33 cellular contexts compared by ENCODE assay signal in the genomic region with DNA sequence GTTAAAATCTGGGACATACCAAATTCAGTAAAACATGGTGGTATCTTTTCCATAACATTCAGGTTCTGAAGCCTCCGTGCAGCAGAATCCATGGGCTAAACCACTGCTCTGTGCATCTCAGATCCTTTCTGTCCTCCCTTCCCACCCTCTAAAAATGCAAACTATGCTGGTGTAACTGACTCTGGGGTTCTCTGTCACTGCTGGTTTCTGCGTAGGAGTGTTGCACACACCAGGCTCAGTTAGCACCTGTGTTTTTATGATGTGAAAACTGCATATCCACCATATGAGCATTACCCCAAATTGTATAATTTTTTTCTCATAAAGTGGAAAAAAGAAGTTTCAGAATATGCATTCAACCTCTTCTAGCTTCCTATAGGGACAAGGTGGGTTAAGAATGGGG. TPM values are rescaled to one million over a fixed set of nuclear protein-coding genes. Genes with fewer than 3 reads are reported as not detected.
"Had no signal": no experiment of that assay in that cellular context is flagged by ENCODE, and none has a peak within 500 bp of the region (broad histone marks: within the 10 kb centered on the region; RNA-seq: fewer than 3 reads in every experiment).

No MANE protein-coding gene starts in this region.

- H3K27me3 ChIP-seq: hepatocyte, ovary, right atrium auricular region, right lobe of liver, stomach, testis, thyroid gland, transverse colon, vagina had no signal

- H3K9me3 ChIP-seq: left ventricle myocardium inferior, ovary, right atrium auricular region, right lobe of liver, stomach, testis, thyroid gland, transverse colon, vagina had no signal

- DNase-seq: islet precursor cell; left ventricle myocardium inferior; mesendoderm; naive thymus-derived CD4-positive, alpha-beta T cell; ovary; right lobe of liver; stimulated activated CD4-positive, alpha-beta T cell treated with anti-CD3 and anti-CD28 coated beads, Interleukin-1b, Interleukin-23, amount 100 ng/mL, for 48 hours; stimulated activated CD4-positive, alpha-beta T cell treated with anti-CD3 and anti-CD28 coated beads, Interleukin-2, amount 100 ng/mL, for 48 hours; stimulated activated CD4-positive, alpha-beta T cell treated with anti-CD3 and anti-CD28 coated beads, Interleukin-4, amount 100 ng/mL, for 4 hours; stimulated activated CD8-positive, alpha-beta memory T cell treated with anti-CD3 and anti-CD28 coated beads, Interleukin-4, amount 100 ng/mL, for 48 hours; stimulated activated naive CD8-positive, alpha-beta T cell treated with anti-CD3 and anti-CD28 coated beads, Interleukin-15, Interleukin-2, amounts not matched to agents 100 U/mL and 50 U/mL, for 24 hours; stomach; testis; thyroid gland; transverse colon had no signal

- ATAC-seq: naive thymus-derived CD4-positive, alpha-beta T cell; natural killer cell treated with Interleukin-12 subunit alpha and Interleukin-12 subunit beta and Interleukin-15 and Interleukin-18, amount 100 ng/mL, for 72 hours; right lobe of liver; stimulated activated memory B cell treated with anti-CD40 and anti-IgM and Interleukin-4, amounts not matched to agents 10 μg/mL and 1 μg/mL and 100 μg/mL, for 72 hours; stimulated activated naive CD8-positive, alpha-beta T cell treated with anti-CD3 and anti-CD28 coated beads, Interleukin-15, Interleukin-2, amounts not matched to agents 100 U/mL and 50 U/mL, for 24 hours had no signal

- H3K27ac Mint-ChIP-seq: mesothelial cell of epicardium; naive thymus-derived CD4-positive, alpha-beta T cell; natural killer cell treated with Interleukin-12 subunit alpha and Interleukin-12 subunit beta and Interleukin-15 and Interleukin-18, amount 100 ng/mL, for 72 hours; progenitor cell of endocrine pancreas; stimulated activated memory B cell treated with anti-CD40 and anti-IgM and Interleukin-4, amounts not matched to agents 10 μg/mL and 1 μg/mL and 100 μg/mL, for 72 hours had no signal

- H3K4me1 ChIP-seq: left ventricle myocardium inferior, right atrium auricular region, right lobe of liver, stomach, testis, thyroid gland, transverse colon, vagina had no signal

- H3K4me3 ChIP-seq: hepatocyte, left ventricle myocardium inferior, lung, ovary, right atrium auricular region, right lobe of liver, smooth muscle cell, stomach, testis, thyroid gland, transverse colon, vagina had no signal

- H3K36me3 Mint-ChIP-seq: mesothelial cell of epicardium; natural killer cell treated with Interleukin-12 subunit alpha and Interleukin-12 subunit beta and Interleukin-15 and Interleukin-18, amount 100 ng/mL, for 72 hours; stimulated activated memory B cell treated with anti-CD40 and anti-IgM and Interleukin-4, amounts not matched to agents 10 μg/mL and 1 μg/mL and 100 μg/mL, for 72 hours had no signal

- H3K27ac ChIP-seq: hepatocyte, left ventricle myocardium inferior, ovary, right atrium auricular region, right lobe of liver, stomach, testis, thyroid gland, transverse colon, vagina had no signal

- H3K4me3 Mint-ChIP-seq: mesothelial cell of epicardium; naive thymus-derived CD4-positive, alpha-beta T cell; natural killer cell treated with Interleukin-12 subunit alpha and Interleukin-12 subunit beta and Interleukin-15 and Interleukin-18, amount 100 ng/mL, for 72 hours; stimulated activated memory B cell treated with anti-CD40 and anti-IgM and Interleukin-4, amounts not matched to agents 10 μg/mL and 1 μg/mL and 100 μg/mL, for 72 hours had no signal

- H3K36me3 ChIP-seq: left ventricle myocardium inferior, ovary, right atrium auricular region, right lobe of liver, stomach, thyroid gland, transverse colon, vagina had no signal

- H3K27me3 Mint-ChIP-seq: naive thymus-derived CD4-positive, alpha-beta T cell; stimulated activated memory B cell treated with anti-CD40 and anti-IgM and Interleukin-4, amounts not matched to agents 10 μg/mL and 1 μg/mL and 100 μg/mL, for 72 hours had no signal

- H3K4me1 Mint-ChIP-seq: naive thymus-derived CD4-positive, alpha-beta T cell; stimulated activated memory B cell treated with anti-CD40 and anti-IgM and Interleukin-4, amounts not matched to agents 10 μg/mL and 1 μg/mL and 100 μg/mL, for 72 hours had no signal

- H3K9me3 Mint-ChIP-seq: mesothelial cell of epicardium; naive thymus-derived CD4-positive, alpha-beta T cell; natural killer cell treated with Interleukin-12 subunit alpha and Interleukin-12 subunit beta and Interleukin-15 and Interleukin-18, amount 100 ng/mL, for 72 hours; stimulated activated memory B cell treated with anti-CD40 and anti-IgM and Interleukin-4, amounts not matched to agents 10 μg/mL and 1 μg/mL and 100 μg/mL, for 72 hours had no signal

RNA-seq across cellular contexts. Expression of a gene that starts 22.4 kb away (rescaled TPM):
- total RNA-seq: hepatocyte, kidney epithelial cell, left ventricle myocardium inferior, lower leg skin, mesothelial cell of epicardium, mononuclear cell, myocyte, omental fat pad, progenitor cell of endocrine pancreas, pulmonary artery endothelial cell, renal cortical epithelial cell, right atrium auricular region, right lobe of liver, skeletal muscle tissue, smooth muscle cell, stomach, testis, thyroid gland, ureter, vagina had no signal
